Comparison of ENCODE assay signal across 1 cellular context in genomic region chr12:2895511-2895910, GRCh38.
TF ChIP-seq lines count a peak whose summit lies in the region.

No MANE protein-coding gene starts in this region.

TF ChIP-seq in GM23338, 12 proteins besides CTCF, POLR2A, EP300 and RAD21:
- TF ChIP-seq, protein P1, sequence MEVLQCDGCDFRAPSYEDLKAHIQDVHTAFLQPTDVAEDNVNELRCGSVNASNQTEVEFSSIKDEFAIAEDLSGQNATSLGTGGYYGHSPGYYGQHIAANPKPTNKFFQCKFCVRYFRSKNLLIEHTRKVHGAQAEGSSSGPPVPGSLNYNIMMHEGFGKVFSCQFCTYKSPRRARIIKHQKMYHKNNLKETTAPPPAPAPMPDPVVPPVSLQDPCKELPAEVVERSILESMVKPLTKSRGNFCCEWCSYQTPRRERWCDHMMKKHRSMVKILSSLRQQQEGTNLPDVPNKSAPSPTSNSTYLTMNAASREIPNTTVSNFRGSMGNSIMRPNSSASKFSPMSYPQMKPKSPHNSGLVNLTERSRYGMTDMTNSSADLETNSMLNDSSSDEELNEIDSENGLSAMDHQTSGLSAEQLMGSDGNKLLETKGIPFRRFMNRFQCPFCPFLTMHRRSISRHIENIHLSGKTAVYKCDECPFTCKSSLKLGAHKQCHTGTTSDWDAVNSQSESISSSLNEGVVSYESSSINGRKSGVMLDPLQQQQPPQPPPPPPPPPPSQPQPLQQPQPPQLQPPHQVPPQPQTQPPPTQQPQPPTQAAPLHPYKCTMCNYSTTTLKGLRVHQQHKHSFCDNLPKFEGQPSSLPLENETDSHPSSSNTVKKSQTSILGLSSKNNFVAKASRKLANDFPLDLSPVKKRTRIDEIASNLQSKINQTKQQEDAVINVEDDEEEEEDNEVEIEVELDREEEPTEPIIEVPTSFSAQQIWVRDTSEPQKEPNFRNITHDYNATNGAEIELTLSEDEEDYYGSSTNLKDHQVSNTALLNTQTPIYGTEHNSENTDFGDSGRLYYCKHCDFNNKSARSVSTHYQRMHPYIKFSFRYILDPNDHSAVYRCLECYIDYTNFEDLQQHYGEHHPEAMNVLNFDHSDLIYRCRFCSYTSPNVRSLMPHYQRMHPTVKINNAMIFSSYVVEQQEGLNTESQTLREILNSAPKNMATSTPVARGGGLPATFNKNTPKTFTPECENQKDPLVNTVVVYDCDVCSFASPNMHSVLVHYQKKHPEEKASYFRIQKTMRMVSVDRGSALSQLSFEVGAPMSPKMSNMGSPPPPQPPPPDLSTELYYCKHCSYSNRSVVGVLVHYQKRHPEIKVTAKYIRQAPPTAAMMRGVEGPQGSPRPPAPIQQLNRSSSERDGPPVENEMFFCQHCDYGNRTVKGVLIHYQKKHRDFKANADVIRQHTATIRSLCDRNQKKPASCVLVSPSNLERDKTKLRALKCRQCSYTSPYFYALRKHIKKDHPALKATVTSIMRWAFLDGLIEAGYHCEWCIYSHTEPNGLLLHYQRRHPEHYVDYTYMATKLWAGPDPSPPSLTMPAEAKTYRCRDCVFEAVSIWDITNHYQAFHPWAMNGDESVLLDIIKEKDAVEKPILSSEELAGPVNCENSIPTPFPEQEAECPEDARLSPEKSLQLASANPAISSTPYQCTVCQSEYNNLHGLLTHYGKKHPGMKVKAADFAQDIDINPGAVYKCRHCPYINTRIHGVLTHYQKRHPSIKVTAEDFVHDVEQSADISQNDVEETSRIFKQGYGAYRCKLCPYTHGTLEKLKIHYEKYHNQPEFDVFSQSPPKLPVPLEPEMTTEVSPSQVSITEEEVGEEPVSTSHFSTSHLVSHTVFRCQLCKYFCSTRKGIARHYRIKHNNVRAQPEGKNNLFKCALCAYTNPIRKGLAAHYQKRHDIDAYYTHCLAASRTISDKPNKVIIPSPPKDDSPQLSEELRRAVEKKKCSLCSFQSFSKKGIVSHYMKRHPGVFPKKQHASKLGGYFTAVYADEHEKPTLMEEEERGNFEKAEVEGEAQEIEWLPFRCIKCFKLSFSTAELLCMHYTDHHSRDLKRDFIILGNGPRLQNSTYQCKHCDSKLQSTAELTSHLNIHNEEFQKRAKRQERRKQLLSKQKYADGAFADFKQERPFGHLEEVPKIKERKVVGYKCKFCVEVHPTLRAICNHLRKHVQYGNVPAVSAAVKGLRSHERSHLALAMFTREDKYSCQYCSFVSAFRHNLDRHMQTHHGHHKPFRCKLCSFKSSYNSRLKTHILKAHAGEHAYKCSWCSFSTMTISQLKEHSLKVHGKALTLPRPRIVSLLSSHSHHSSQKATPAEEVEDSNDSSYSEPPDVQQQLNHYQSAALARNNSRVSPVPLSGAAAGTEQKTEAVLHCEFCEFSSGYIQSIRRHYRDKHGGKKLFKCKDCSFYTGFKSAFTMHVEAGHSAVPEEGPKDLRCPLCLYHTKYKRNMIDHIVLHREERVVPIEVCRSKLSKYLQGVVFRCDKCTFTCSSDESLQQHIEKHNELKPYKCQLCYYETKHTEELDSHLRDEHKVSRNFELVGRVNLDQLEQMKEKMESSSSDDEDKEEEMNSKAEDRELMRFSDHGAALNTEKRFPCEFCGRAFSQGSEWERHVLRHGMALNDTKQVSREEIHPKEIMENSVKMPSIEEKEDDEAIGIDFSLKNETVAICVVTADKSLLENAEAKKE (CRISPR knock-in tag; IDR thresholded peaks at IDR 0.05), result no peak
- TF ChIP-seq STAT1 (IDR thresholded peaks at IDR 0.05; ENCODE audit: unreplicated experiment) (no peak), EZH2phosphoT487 (IDR thresholded peaks at IDR 0.05; ENCODE audit: unreplicated experiment) (no peak), POLR2AphosphoS5 (IDR thresholded peaks at IDR 0.05; ENCODE audit: low read depth) (no peak), NANOG (IDR thresholded peaks at IDR 0.05; ENCODE audit: borderline replicate concordance) (no peak), ZNF114 (CRISPR knock-in tag; IDR thresholded peaks at IDR 0.05) (no peak), JUNB (IDR thresholded peaks at IDR 0.05; ENCODE audit: unreplicated experiment) (no peak), EZH2 (IDR thresholded peaks at IDR 0.05; ENCODE audit: low read depth, unreplicated experiment) (no peak), REST (IDR thresholded peaks at IDR 0.05; ENCODE audit: unreplicated experiment) (no peak), CREB1 (CRISPR knock-in tag; IDR thresholded peaks at IDR 0.05; ENCODE audit: low read depth) (no peak), ZNF331 (CRISPR knock-in tag; IDR thresholded peaks at IDR 0.05; ENCODE audit: low read depth) (no peak)
- TF ChIP-seq, protein P2, sequence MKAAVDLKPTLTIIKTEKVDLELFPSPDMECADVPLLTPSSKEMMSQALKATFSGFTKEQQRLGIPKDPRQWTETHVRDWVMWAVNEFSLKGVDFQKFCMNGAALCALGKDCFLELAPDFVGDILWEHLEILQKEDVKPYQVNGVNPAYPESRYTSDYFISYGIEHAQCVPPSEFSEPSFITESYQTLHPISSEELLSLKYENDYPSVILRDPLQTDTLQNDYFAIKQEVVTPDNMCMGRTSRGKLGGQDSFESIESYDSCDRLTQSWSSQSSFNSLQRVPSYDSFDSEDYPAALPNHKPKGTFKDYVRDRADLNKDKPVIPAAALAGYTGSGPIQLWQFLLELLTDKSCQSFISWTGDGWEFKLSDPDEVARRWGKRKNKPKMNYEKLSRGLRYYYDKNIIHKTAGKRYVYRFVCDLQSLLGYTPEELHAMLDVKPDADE (IDR thresholded peaks at IDR 0.05), result no peak
